In genomic region chr1:45304311-45305081, GRCh38 we compare ENCODE assay signal across 8 cellular contexts. TPM values are rescaled to one million over a fixed set of nuclear protein-coding genes. Genes with fewer than 3 reads are reported as not detected.
DNase-seq lines count a peak whose midpoint lies in the region; ATAC-seq and TF ChIP-seq lines count a peak whose summit lies in the region.

No MANE protein-coding gene starts in this region.

- H3K4me2 ChIP-seq in mesendoderm (ENCODE audit: low read length): peak overlapping the region; percentile 90

- H3K4me1 ChIP-seq in mesendoderm (ENCODE audit: control insufficient read depth, low read depth, low read length): peaks cover 13% of the 10 kb centered on the region

- H4K8ac ChIP-seq in mesendoderm (ENCODE audit: low read depth, low read length): no peak overlapping the region

- peak overlapping the region; percentile 91 for H3K27ac Mint-ChIP-seq in chondrocyte (ENCODE audit: unreplicated experiment)

- H2BK15ac ChIP-seq in mesendoderm (replicated peaks; ENCODE audit: low read depth): no peak overlapping the region

- peak overlapping the region; percentile 93 for H3K4ac ChIP-seq in mesendoderm (ENCODE audit: low read depth, low read length)

- H3K27ac ChIP-seq in mesendoderm (ENCODE audit: low read depth, low read length): peak overlapping the region; percentile 76

- H2AK5ac ChIP-seq in mesendoderm (ENCODE audit: low read length): no peak overlapping the region

- peaks cover 12% of the 10 kb centered on the region for H3K4me1 Mint-ChIP-seq in chondrocyte (ENCODE audit: low read depth)

- H2BK120ac ChIP-seq in mesendoderm (ENCODE audit: low read depth, low read length): no peak overlapping the region

- peak overlapping the region; percentile 93 for H3K56ac ChIP-seq in mesendoderm (ENCODE audit: low read length)

- H3K79me1 ChIP-seq in mesendoderm (ENCODE audit: low read length): no peaks in the 10 kb centered on the region

- peak overlapping the region; percentile 86 for H3K4me3 Mint-ChIP-seq in chondrocyte (ENCODE audit: unreplicated experiment)

- no CpG with 5 or more reads among the region's 15 CpGs for WGBS in mesendoderm (ENCODE audit: extremely low coverage, insufficient coverage, low lambda C conversion rate)

- no peaks in the 10 kb centered on the region for H3K36me3 ChIP-seq in mesendoderm (ENCODE audit: control insufficient read depth, insufficient read depth, low read length)

- no peak overlapping the region for H4K5ac ChIP-seq in mesendoderm (ENCODE audit: low read length)

- no peaks in the 10 kb centered on the region for H3K9me3 Mint-ChIP-seq in chondrocyte (ENCODE audit: low read depth)

- peak overlapping the region; percentile 83 for H3K23ac ChIP-seq in mesendoderm (ENCODE audit: low read length)

- peak overlapping the region; percentile 64 for H3K18ac ChIP-seq in mesendoderm (ENCODE audit: low read length)

- no peaks in the 10 kb centered on the region for H3K36me3 Mint-ChIP-seq in chondrocyte (ENCODE audit: low read depth)

- POLR2A ChIA-PET in AG04449 (lab: Yijun Ruan, JAX): interaction anchor here (1.2 to 1.8 kb wide), 2 partner anchors 35 to 293 kb away, joined by 3 to 20 read pairs; partner anchors contain the start of genes HECTD3, TOE1 and UROD

- TF ChIP-seq CTCF in AG04449 (IDR thresholded peaks at IDR 0.05; ENCODE audit: insufficient read depth, low read length, missing control alignments): no peak
- TF ChIP-seq CTCF in chondrocyte (IDR thresholded peaks at IDR 0.05): peak; percentile 33

- H3K9ac ChIP-seq in mesendoderm (ENCODE audit: low read length): peak overlapping the region; percentile 73

- H3K27me3 Mint-ChIP-seq in chondrocyte (ENCODE audit: low read depth): no peaks in the 10 kb centered on the region

- ATAC-seq in GM19023 (IDR thresholded peaks at IDR 0.05; ENCODE audit: unreplicated experiment): peak; percentile 5
- ATAC-seq in HG03025 (IDR thresholded peaks at IDR 0.05; ENCODE audit: low FRiP score, unreplicated experiment): no peak

- H3K79me2 ChIP-seq in mesendoderm (ENCODE audit: control insufficient read depth, insufficient read depth, low read length): no peaks in the 10 kb centered on the region

- CTCF ChIA-PET in AG04449 (lab: Yijun Ruan, JAX): interaction anchor here (0.6 to 19.3 kb wide), 17 partner anchors 8 to 573 kb away, joined by 3 to 950 read pairs (median 4); partner anchors contain the start of genes HECTD3, MUTYH, RNU5D-1 and TOE1

- no peaks in the 10 kb centered on the region for H3K27me3 ChIP-seq in mesendoderm (ENCODE audit: insufficient read depth, low read length, poor library complexity)

- peak overlapping the region; percentile 79 for H3K4me3 ChIP-seq in AG04449 (ENCODE audit: low read depth, low read length)
- peak overlapping the region; percentile 66 for H3K4me3 ChIP-seq in mesendoderm (ENCODE audit: low read length)

- peak overlapping the region; percentile 80 for H2BK5ac ChIP-seq in mesendoderm (ENCODE audit: low read length)

- no peak for DNase-seq in AG04449 (ENCODE audit: low read depth, low spot score)
- DNase-seq in NCI-H2171 (lab: John Stamatoyannopoulos, UW): peak; percentile 51
- no peak for DNase-seq in chondrocyte (ENCODE audit: low spot score)
- no peak for DNase-seq in mesendoderm
- DNase-seq in ureter (ENCODE audit: low spot score): peak; percentile 62
- no peak for DNase-seq in NCI-H345 (lab: John Stamatoyannopoulos, UW)

RNA-seq across cellular contexts. Expression of gene HPDL, which starts 22.2 kb away (rescaled TPM):
- 0.34 to 1.0 TPM (median 0.49 TPM) in 3 replicates for total RNA-seq in chondrocyte
- polyA plus RNA-seq in mesendoderm (2013, experiment 1 of 2): 39.3 TPM
- 37.9 TPM for polyA plus RNA-seq in mesendoderm (2013, experiment 2 of 2)
- total RNA-seq in ureter: 2.3 TPM

RNA-seq across cellular contexts. Expression of gene TOE1, which starts 35.5 kb away (rescaled TPM):
- 5.2 to 6.2 TPM (median 5.5 TPM) in 3 replicates for total RNA-seq in chondrocyte
- 20.5 TPM for polyA plus RNA-seq in mesendoderm (2013, experiment 1 of 2)
- polyA plus RNA-seq in mesendoderm (2013, experiment 2 of 2): 19.4 TPM
- 11.8 TPM for total RNA-seq in ureter

RNA-seq across cellular contexts. Expression of gene MUTYH, which starts 35.7 kb away (rescaled TPM):
- total RNA-seq in chondrocyte (12.1 to 20.6 TPM (median 12.8 TPM) in 3 replicates), ureter (34.2 TPM)
- polyA plus RNA-seq in mesendoderm (2013, experiment 1 of 2): 24.4 TPM
- polyA plus RNA-seq in mesendoderm (2013, experiment 2 of 2): 25.6 TPM

Comparison
In these comparisons a context has a peak if more than half of its experiments do, and no peak if none do; other contexts are left out.
1. DNase-seq: peak in NCI-H2171 (single experiment) and ureter (single experiment); none in AG04449 (single experiment), chondrocyte (single experiment), mesendoderm (single experiment) and NCI-H345 (single experiment).